ENCODE assay signal across 8 cellular contexts in genomic region chr19:10717356-10718204, GRCh38. TPM values are rescaled to one million over a fixed set of nuclear protein-coding genes. Genes with fewer than 3 reads are reported as not detected.
DNase-seq lines count a peak whose midpoint lies in the region; ATAC-seq lines count a peak whose summit lies in the region.

Gene DNM2 (plus strand): TSS chr19:10718079. CDS start chr19:10718243, 164 bp downstream.

- peak within 1 kb of the TSS; percentile 98 for H3K4me3 Mint-ChIP-seq in effector memory CD8-positive, alpha-beta T cell
- H3K4me3 Mint-ChIP-seq in memory B cell, result peak within 1 kb of the TSS; percentile 88

- ATAC-seq in GM19468 (IDR thresholded peaks at IDR 0.05; ENCODE audit: extremely low read depth, unreplicated experiment) (peak; percentile 79), memory B cell (ENCODE audit: low read depth) (peak; percentile 81)
- peak; percentile 84 for ATAC-seq in effector memory CD8-positive, alpha-beta T cell (replicated peaks)

- H3K4me1 Mint-ChIP-seq in effector memory CD8-positive, alpha-beta T cell (ENCODE audit: low read depth in 2 of 2), result peaks cover 33 to 37% of the 10 kb centered on the region in 2 donors
- peaks cover 24% of the 10 kb centered on the region for H3K4me1 Mint-ChIP-seq in memory B cell

- DNase-seq in COLO668 (lab: John Stamatoyannopoulos, UW; ENCODE audit: unreplicated experiment), result peak; percentile 97
- DNase-seq in HT-29 (ENCODE audit: low spot score), result peak; percentile 97
- peak; percentile 100 for DNase-seq in NOMO-1 (lab: John Stamatoyannopoulos, UW; ENCODE audit: unreplicated experiment in 2 of 2)
- peak; percentile 90 to 93 for DNase-seq in activated CD8-positive, alpha-beta memory T cell treated with anti-CD3 and anti-CD28 coated beads for 4 hours (ENCODE audit: low read depth in 2 of 2)
- peak; percentile 95 to 97 (median 96) for DNase-seq in effector memory CD8-positive, alpha-beta T cell
- DNase-seq in memory B cell (ENCODE audit: low spot score in 2 of 2), result peak; percentile 94 to 98
- DNase-seq in stimulated activated CD8-positive, alpha-beta memory T cell treated with anti-CD3 and anti-CD28 coated beads, Interleukin-12 subunit alpha, Interleukin-12 subunit beta, amount 100 ng/mL, for 4 hours (ENCODE audit: low read depth), result peak; percentile 94

- peaks cover 21% of the 10 kb centered on the region for H3K36me3 Mint-ChIP-seq in effector memory CD8-positive, alpha-beta T cell (ENCODE audit: insufficient read depth)
- peaks cover 1% of the 10 kb centered on the region for H3K36me3 Mint-ChIP-seq in memory B cell

- H3K27me3 Mint-ChIP-seq in effector memory CD8-positive, alpha-beta T cell, result no peaks in the 10 kb centered on the region
- H3K27me3 Mint-ChIP-seq in memory B cell, result no peaks in the 10 kb centered on the region

- no peaks in the 10 kb centered on the region for H3K9me3 Mint-ChIP-seq in effector memory CD8-positive, alpha-beta T cell
- no peaks in the 10 kb centered on the region for H3K9me3 Mint-ChIP-seq in memory B cell

- peak within 1 kb of the TSS; percentile 94 to 95 for H3K27ac Mint-ChIP-seq in effector memory CD8-positive, alpha-beta T cell
- peak within 1 kb of the TSS; percentile 81 for H3K27ac Mint-ChIP-seq in memory B cell

RNA-seq across cellular contexts. Expression of gene DNM2, which starts in this region (rescaled TPM):
- total RNA-seq in HT-29 (2014; rRNA removed; shearing (Covaris generic)), result 180 and 196 TPM in 2 replicates

Comparison
In these comparisons a context has a peak if more than half of its experiments do, and no peak if none do; other contexts are left out.
1. Peak in every context shown above with its lines: DNase-seq and ATAC-seq.